Comparison of ENCODE assay signal across 9 cellular contexts in the genomic region with DNA sequence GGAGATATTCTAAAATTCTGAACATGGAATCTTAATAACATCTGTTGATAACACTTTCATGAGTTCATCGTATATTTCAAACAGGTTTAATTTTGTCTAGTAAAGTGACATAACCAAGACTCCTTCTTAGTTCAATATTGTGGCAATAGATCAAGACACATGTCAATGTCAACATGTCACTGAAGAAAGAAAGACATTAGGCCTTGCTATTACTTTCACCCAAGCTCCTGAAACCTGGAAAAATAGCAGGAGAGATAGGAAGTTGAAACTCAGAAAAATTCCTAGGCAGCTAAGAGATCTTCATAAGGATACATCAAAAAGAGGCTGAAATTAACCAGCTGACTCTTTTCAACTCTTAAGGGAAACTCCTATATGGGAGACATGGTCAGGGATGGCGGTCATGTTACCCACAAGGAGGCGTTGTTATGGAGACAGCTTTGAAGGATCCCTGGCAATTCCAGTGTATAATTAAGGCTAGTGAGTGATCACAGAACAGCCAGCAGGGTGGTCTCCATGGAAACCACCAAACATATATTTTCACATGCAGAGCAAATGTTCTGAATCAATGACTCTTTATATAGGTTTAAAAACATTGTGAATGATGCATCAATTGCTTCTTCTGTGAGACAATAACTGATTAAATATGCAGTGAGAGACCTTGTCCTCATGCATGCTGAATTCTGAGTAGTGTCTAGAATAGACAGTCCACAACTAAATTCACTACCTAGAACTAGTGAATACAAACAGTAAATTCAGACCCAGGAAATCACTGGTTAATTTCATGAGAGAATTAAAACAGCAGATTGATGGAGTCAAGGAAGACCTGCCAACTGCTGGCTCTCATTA.
DNase-seq lines count a peak whose midpoint lies in the region; ATAC-seq lines count a peak whose summit lies in the region.
"Had no signal": no experiment of that assay in that cellular context is flagged by ENCODE, and none has a peak within 500 bp of the region (broad histone marks: within the 10 kb centered on the region; RNA-seq: fewer than 3 reads in every experiment).

No MANE protein-coding gene starts in this region.

- peak; percentile 39 for DNase-seq in ELF-1 (ENCODE audit: low read depth, low spot score)
- DNase-seq in NCI-H1092 treated with DMSO at 0.1 percent for 48 hours (lab: John Stamatoyannopoulos, UW) = peak; percentile 13
- peak; percentile 55 for DNase-seq in amniotic epithelial cell (ENCODE audit: low read depth)
- peak; percentile 48 to 68 for DNase-seq in lung microvascular endothelial cell (ENCODE audit: low read depth in 2 of 2)
- DNase-seq in activated naive CD4-positive, alpha-beta T cell treated with anti-CD3 and anti-CD28 coated beads, Interleukin-2, amount 50 U/mL, for 16 hours = no peak
- no peak for DNase-seq in OCI-M2 (lab: John Stamatoyannopoulos, UW; ENCODE audit: unreplicated experiment)
- DNase-seq: OCI-M1, psoas muscle had no signal

- no peak for ATAC-seq in HG03095 (IDR thresholded peaks at IDR 0.05; ENCODE audit: unreplicated experiment)
- ATAC-seq: psoas muscle had no signal

Comparison
In these comparisons a context has a peak if more than half of its experiments do, and no peak if none do; other contexts are left out.
1. DNase-seq: peak in ELF-1 (single experiment), NCI-H1092 treated with DMSO at 0.1 percent for 48 hours (single experiment), amniotic epithelial cell (single experiment) and lung microvascular endothelial cell (2 of 2); none in activated naive CD4-positive, alpha-beta T cell treated with anti-CD3 and anti-CD28 coated beads, Interleukin-2, amount 50 U/mL, for 16 hours (single experiment) and OCI-M2 (single experiment).